ENCODE assay signal across 18 cellular contexts in the genomic region with DNA sequence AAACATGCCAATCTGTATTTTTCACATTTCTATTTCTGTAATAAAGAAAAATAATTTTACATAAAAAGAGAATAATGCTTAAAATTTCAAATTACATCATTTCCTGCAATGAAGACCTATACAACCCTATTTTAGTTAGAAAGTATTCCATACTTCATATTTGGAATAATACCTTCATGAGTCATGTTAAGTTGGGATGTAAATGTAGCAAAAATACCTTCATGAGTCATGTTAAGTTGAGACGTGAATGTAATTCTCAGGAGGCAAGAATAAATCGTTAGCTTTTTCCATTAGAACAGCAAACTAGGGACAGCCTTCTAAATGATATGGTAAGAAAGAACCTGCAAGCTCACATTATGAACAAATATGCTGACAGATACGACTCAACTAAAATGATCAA.
DNase-seq lines count a peak whose midpoint lies in the region; ATAC-seq and TF ChIP-seq lines count a peak whose summit lies in the region.
"Had no signal": no experiment of that assay in that cellular context is flagged by ENCODE, and none has a peak within 500 bp of the region (broad histone marks: within the 10 kb centered on the region; RNA-seq: fewer than 3 reads in every experiment).

No MANE protein-coding gene starts in this region.

- peak; percentile 87 for DNase-seq in EL
- peak; percentile 8 for DNase-seq in RPMI7951 (ENCODE audit: low read depth)
- no peak for DNase-seq in epithelial cell of prostate (ENCODE audit: low read depth, low spot score)
- no peak for DNase-seq in osteocyte (ENCODE audit: extremely low spot score, unreplicated experiment)
- no peak for DNase-seq in stimulated activated CD4-positive, alpha-beta T cell treated with anti-CD3 and anti-CD28 coated beads, Interleukin-15, amount 100 ng/mL, for 24 hours
- no peak for DNase-seq in KBM-7
- DNase-seq: activated CD8-positive, alpha-beta memory T cell treated with anti-CD3 and anti-CD28 coated beads, Interleukin-2, amount 50 U/mL, for 4 hours; gastrocnemius medialis; NCI-H1694 treated with DMSO at 0.1 percent for 48 hours; NCI-H748 treated with DMSO at 0.1 percent for 48 hours; right cardiac atrium; SHP77 treated with DMSO at 0.1 percent for 48 hours; stimulated activated naive CD4-positive, alpha-beta T cell treated with Interleukin-2 at 50 U/mL for 16 hours had no signal

- H3K27ac ChIP-seq in epithelial cell of prostate = peak overlapping the region; percentile 53
- H3K27ac ChIP-seq: BLaER1, gastrocnemius medialis, VCaP had no signal

- H3K4me3 Mint-ChIP-seq in osteocyte (ENCODE audit: unreplicated experiment) = no peak overlapping the region
- H3K4me3 Mint-ChIP-seq: activated naive CD4-positive, alpha-beta T cell treated with anti-CD3 and anti-CD28 coated beads, Interleukin-2, amount 50 U/mL, for 24 hours had no signal

- no peaks in the 10 kb centered on the region for H3K36me3 Mint-ChIP-seq in osteocyte (ENCODE audit: unreplicated experiment)
- H3K36me3 Mint-ChIP-seq: activated naive CD4-positive, alpha-beta T cell treated with anti-CD3 and anti-CD28 coated beads, Interleukin-2, amount 50 U/mL, for 24 hours had no signal

- no peak for ATAC-seq in HG03025 (IDR thresholded peaks at IDR 0.05; ENCODE audit: low FRiP score, unreplicated experiment)
- ATAC-seq in GM21576 (IDR thresholded peaks at IDR 0.05; ENCODE audit: unreplicated experiment) = no peak
- ATAC-seq: gastrocnemius medialis, right cardiac atrium had no signal

- in situ Hi-C loops in KBM-7 (cut with MboI; ENCODE audit: low pct_unique_long_range_greater_than_20kb, low sequenced_read_pairs) = no loop called here

- H3K4me1 Mint-ChIP-seq in osteocyte (ENCODE audit: unreplicated experiment) = peaks cover 71% of the 10 kb centered on the region
- H3K4me1 Mint-ChIP-seq: activated naive CD4-positive, alpha-beta T cell treated with anti-CD3 and anti-CD28 coated beads, Interleukin-2, amount 50 U/mL, for 24 hours had no signal

- H3K9me3 Mint-ChIP-seq in osteocyte (ENCODE audit: unreplicated experiment) = peaks cover 7% of the 10 kb centered on the region
- H3K9me3 Mint-ChIP-seq: activated naive CD4-positive, alpha-beta T cell treated with anti-CD3 and anti-CD28 coated beads, Interleukin-2, amount 50 U/mL, for 24 hours had no signal

- no peak for TF ChIP-seq CTCF in osteocyte (IDR thresholded peaks at IDR 0.05)

- no peaks in the 10 kb centered on the region for H3K27me3 Mint-ChIP-seq in osteocyte (ENCODE audit: unreplicated experiment)
- H3K27me3 Mint-ChIP-seq: activated naive CD4-positive, alpha-beta T cell treated with anti-CD3 and anti-CD28 coated beads, Interleukin-2, amount 50 U/mL, for 24 hours had no signal

- peak overlapping the region; percentile 90 for H3K27ac Mint-ChIP-seq in osteocyte (ENCODE audit: unreplicated experiment)
- H3K27ac Mint-ChIP-seq: activated naive CD4-positive, alpha-beta T cell treated with anti-CD3 and anti-CD28 coated beads, Interleukin-2, amount 50 U/mL, for 24 hours had no signal

Comparison
In these comparisons a context has a peak if more than half of its experiments do, and no peak if none do; other contexts are left out.
1. DNase-seq: peak in EL (single experiment) and RPMI7951 (single experiment); none in epithelial cell of prostate (single experiment), osteocyte (single experiment), stimulated activated CD4-positive, alpha-beta T cell treated with anti-CD3 and anti-CD28 coated beads, Interleukin-15, amount 100 ng/mL, for 24 hours (single experiment) and KBM-7 (single experiment).